ENCODE assay signal across 15 cellular contexts in the genomic region with DNA sequence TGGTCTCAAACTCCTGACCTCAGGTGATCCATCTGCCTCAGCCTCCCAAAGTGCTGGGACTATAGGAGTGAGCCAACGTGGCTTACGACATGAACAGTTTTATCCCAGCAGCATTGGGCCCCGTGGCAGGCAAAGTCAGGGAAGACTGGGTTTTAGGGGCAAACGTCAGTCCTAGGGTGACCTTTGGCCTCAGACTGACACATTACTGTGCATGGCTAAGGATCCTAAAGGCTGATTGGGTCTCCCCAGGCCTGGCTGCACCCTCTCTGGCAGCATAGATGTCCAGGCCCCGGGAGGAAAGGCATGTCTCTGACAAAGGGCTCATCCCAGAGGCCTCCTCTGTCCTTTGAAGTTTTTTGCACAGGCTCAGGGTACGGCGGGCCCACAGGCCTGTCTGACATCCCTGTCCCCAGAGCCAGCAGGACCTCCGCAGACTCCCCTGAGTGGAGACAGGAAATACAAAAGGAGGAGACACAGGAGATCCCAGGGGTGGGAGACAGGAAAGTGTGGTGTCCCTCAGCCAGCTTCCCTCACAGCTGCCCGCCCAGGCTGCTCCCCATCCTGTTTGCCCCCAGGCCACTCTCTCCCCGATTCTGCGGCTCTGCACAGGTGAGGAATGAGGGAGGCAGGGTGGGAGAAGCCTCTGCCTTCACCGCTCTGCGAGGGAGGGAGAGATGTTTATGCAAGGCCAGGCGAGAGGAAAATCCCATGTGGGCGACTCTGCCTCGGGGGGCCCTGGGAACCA. TPM values are rescaled to one million over a fixed set of nuclear protein-coding genes. Genes with fewer than 3 reads are reported as not detected.
DNase-seq lines count a peak whose midpoint lies in the region; ATAC-seq and TF ChIP-seq lines count a peak whose summit lies in the region.
"Had no signal": no experiment of that assay in that cellular context is flagged by ENCODE, and none has a peak within 500 bp of the region (broad histone marks: within the 10 kb centered on the region; RNA-seq: fewer than 3 reads in every experiment).

No MANE protein-coding gene starts in this region.

- no peaks in the 10 kb centered on the region for H3K79me2 ChIP-seq in mesendoderm (ENCODE audit: control insufficient read depth, insufficient read depth, low read length)

- peak overlapping the region; percentile 85 for H3K27ac Mint-ChIP-seq in activated naive CD4-positive, alpha-beta T cell treated with anti-CD3 and anti-CD28 coated beads for 36 hours
- peak overlapping the region; percentile 75 for H3K27ac Mint-ChIP-seq in activated naive CD8-positive, alpha-beta T cell treated with anti-CD3 and anti-CD28 coated beads, Interleukin-2, amount 50 U/mL, for 24 hours
- H3K27ac Mint-ChIP-seq: GM23338 had no signal

- H2BK5ac ChIP-seq in mesendoderm (ENCODE audit: low read length), result no peak overlapping the region

- no peak overlapping the region for H2AK5ac ChIP-seq in mesendoderm (ENCODE audit: low read length)

- TF ChIP-seq CTCF in transverse colon (IDR thresholded peaks at IDR 0.05), result no peak

- in situ Hi-C loops in transverse colon (cut with MboI; ENCODE audit: low pct_ligation_motif_present in 1 of 4, low pct_unique_long_range_greater_than_20kb in 1 of 4, low sequenced_read_pairs in 3 of 4), result no loop called here

- H3K9me3 Mint-ChIP-seq in activated naive CD4-positive, alpha-beta T cell treated with anti-CD3 and anti-CD28 coated beads for 36 hours, result peaks cover 3% of the 10 kb centered on the region
- H3K9me3 Mint-ChIP-seq in activated naive CD8-positive, alpha-beta T cell treated with anti-CD3 and anti-CD28 coated beads, Interleukin-2, amount 50 U/mL, for 24 hours, result no peaks in the 10 kb centered on the region

- no peak for TF ChIP-seq POLR2A in transverse colon (IDR thresholded peaks at IDR 0.05)

- no CpG with 5 or more reads among the region's 16 CpGs for WGBS in mesendoderm (ENCODE audit: extremely low coverage, insufficient coverage, low lambda C conversion rate)
- WGBS in transverse colon (ENCODE audit: low coverage in 1 of 2), 2 donors, result 60 to 77% methylated on average over 1 to 16 of the region's 16 CpGs

- no peaks in the 10 kb centered on the region for H3K9me3 ChIP-seq in transverse colon
- H3K9me3 ChIP-seq: neutrophil had no signal

- CTCF ChIA-PET in activated naive CD4-positive, alpha-beta T cell treated with anti-CD3 and anti-CD28 coated beads for 36 hours (lab: Charles Lee), result interaction anchor here (3.1 kb wide), 1 partner anchor 30 kb away, joined by 13 read pairs; no protein-coding TSS in a partner anchor

- H3K27me3 ChIP-seq in mesendoderm (ENCODE audit: insufficient read depth, low read length, poor library complexity) (no peaks in the 10 kb centered on the region), transverse colon (no peaks in the 10 kb centered on the region)
- H3K27me3 ChIP-seq: neutrophil had no signal

- peaks cover 22% of the 10 kb centered on the region for H3K36me3 Mint-ChIP-seq in activated naive CD4-positive, alpha-beta T cell treated with anti-CD3 and anti-CD28 coated beads for 36 hours (ENCODE audit: low read depth)
- peaks cover 20% of the 10 kb centered on the region for H3K36me3 Mint-ChIP-seq in activated naive CD8-positive, alpha-beta T cell treated with anti-CD3 and anti-CD28 coated beads, Interleukin-2, amount 50 U/mL, for 24 hours (ENCODE audit: low read depth)

- H3K36me3 ChIP-seq in mesendoderm (ENCODE audit: control insufficient read depth, insufficient read depth, low read length) (peaks cover 2% of the 10 kb centered on the region), transverse colon (no peaks in the 10 kb centered on the region)

- H3K4me2 ChIP-seq in mesendoderm (ENCODE audit: low read length), result no peak overlapping the region
- H3K4me2 ChIP-seq: GM23338 had no signal

- no peaks in the 10 kb centered on the region for H3K79me1 ChIP-seq in mesendoderm (ENCODE audit: low read length)

- intact Hi-C loops in activated naive CD4-positive, alpha-beta T cell treated with anti-CD3 and anti-CD28 coated beads for 36 hours (cut with micrococcal nuclease), result no loop called here
- intact Hi-C loops in transverse colon (cut with DNase I; ENCODE audit: low total_unique reads), result no loop called here

- no peak overlapping the region for H3K4ac ChIP-seq in mesendoderm (ENCODE audit: low read depth, low read length)

- no peak overlapping the region for H4K5ac ChIP-seq in mesendoderm (ENCODE audit: low read length)

- H2BK15ac ChIP-seq in mesendoderm (replicated peaks; ENCODE audit: low read depth), result no peak overlapping the region

- H3K4me1 Mint-ChIP-seq in activated naive CD4-positive, alpha-beta T cell treated with anti-CD3 and anti-CD28 coated beads for 36 hours (ENCODE audit: low read depth), result peaks cover 65% of the 10 kb centered on the region
- H3K4me1 Mint-ChIP-seq in activated naive CD8-positive, alpha-beta T cell treated with anti-CD3 and anti-CD28 coated beads, Interleukin-2, amount 50 U/mL, for 24 hours, result peaks cover 64% of the 10 kb centered on the region

- no peak overlapping the region for H3K4me3 Mint-ChIP-seq in activated naive CD4-positive, alpha-beta T cell treated with anti-CD3 and anti-CD28 coated beads for 36 hours
- no peak overlapping the region for H3K4me3 Mint-ChIP-seq in activated naive CD8-positive, alpha-beta T cell treated with anti-CD3 and anti-CD28 coated beads, Interleukin-2, amount 50 U/mL, for 24 hours
- H3K4me3 Mint-ChIP-seq: GM23338 had no signal

- H3K4me3 ChIP-seq in mesendoderm (ENCODE audit: low read length) (no peak overlapping the region), transverse colon (no peak overlapping the region)
- H3K4me3 ChIP-seq: GM23338 had no signal

- peak overlapping the region; percentile 33 for H3K27ac ChIP-seq in mesendoderm (ENCODE audit: low read depth, low read length)
- H3K27ac ChIP-seq in transverse colon, result peak overlapping the region; percentile 27 to 46 (median 37)
- H3K27ac ChIP-seq: neutrophil had no signal

- H3K23ac ChIP-seq in mesendoderm (ENCODE audit: low read length), result no peak overlapping the region

- H4K8ac ChIP-seq in mesendoderm (ENCODE audit: low read depth, low read length), result no peak overlapping the region

- H3K27me3 Mint-ChIP-seq in activated naive CD4-positive, alpha-beta T cell treated with anti-CD3 and anti-CD28 coated beads for 36 hours (ENCODE audit: low read depth), result no peaks in the 10 kb centered on the region
- H3K27me3 Mint-ChIP-seq in activated naive CD8-positive, alpha-beta T cell treated with anti-CD3 and anti-CD28 coated beads, Interleukin-2, amount 50 U/mL, for 24 hours, result no peaks in the 10 kb centered on the region

- H3K56ac ChIP-seq in mesendoderm (ENCODE audit: low read length), result no peak overlapping the region

- H3K4me1 ChIP-seq in mesendoderm (ENCODE audit: control insufficient read depth, low read depth, low read length), result peaks cover 2% of the 10 kb centered on the region
- peaks cover 19 to 43% (median 21%) of the 10 kb centered on the region in 4 donors for H3K4me1 ChIP-seq in transverse colon

- no peak for TF ChIP-seq EP300 in transverse colon (IDR thresholded peaks at IDR 0.05; ENCODE audit: low read depth)

- no peak overlapping the region for H3K18ac ChIP-seq in mesendoderm (ENCODE audit: low read length)

- no peak overlapping the region for H2BK120ac ChIP-seq in mesendoderm (ENCODE audit: low read depth, low read length)

- DNase-seq in activated naive CD4-positive, alpha-beta T cell treated with anti-CD3 and anti-CD28 coated beads for 36 hours, result no peak
- no peak for DNase-seq in activated naive CD4-positive, alpha-beta T cell treated with Interleukin-2 at 50 U/mL for 16 hours
- no peak for DNase-seq in activated naive CD8-positive, alpha-beta T cell treated with anti-CD3 and anti-CD28 coated beads, Interleukin-2, amount 50 U/mL, for 24 hours
- DNase-seq in mesendoderm (no peak), transverse colon (no peak), EL (no peak), NCI-H226 (no peak)
- no peak for DNase-seq in stimulated activated CD4-positive, alpha-beta T cell treated with anti-CD3 and anti-CD28 coated beads, Interleukin-1b, Interleukin-23, amount 100 ng/mL, for 48 hours
- DNase-seq: activated CD8-positive, alpha-beta memory T cell treated with anti-CD3 and anti-CD28 coated beads, Interleukin-2, amount 50 U/mL, for 4 hours; DMS79; NCI-H2171; stimulated activated CD4-positive, alpha-beta T cell treated with anti-CD3 and anti-CD28 coated beads, Interleukin-12 subunit alpha, Interleukin-12 subunit beta, amount 100 ng/mL, for 4 hours; T-helper 9 cell had no signal

- no peak for ATAC-seq in activated naive CD8-positive, alpha-beta T cell treated with anti-CD3 and anti-CD28 coated beads, Interleukin-2, amount 50 U/mL, for 24 hours
- ATAC-seq: GM23338 had no signal

- H3K9ac ChIP-seq in mesendoderm (ENCODE audit: low read length), result no peak overlapping the region

RNA-seq across cellular contexts. Expression of gene MTSS2, which starts 54.5 kb away (rescaled TPM):
- 1 to 10 TPM; 2.0 TPM for total RNA-seq in activated naive CD4-positive, alpha-beta T cell treated with anti-CD3 and anti-CD28 coated beads for 36 hours
- polyA plus RNA-seq in mesendoderm (2013, experiment 1 of 2), result 43.1 TPM
- 46.9 TPM for polyA plus RNA-seq in mesendoderm (2013, experiment 2 of 2)
- 100 to 1,000 TPM in 1 of 4 donors, 10 to 100 TPM in 3; 13.9 to 149 (median 33.8) TPM for total RNA-seq in transverse colon

Comparison
In these comparisons a context has a peak if more than half of its experiments do, and no peak if none do; other contexts are left out.
1. RNA of gene MTSS2, which starts 54.5 kb away (total RNA-seq): 13.9 to 149 TPM in transverse colon; 2.0 TPM in activated naive CD4-positive, alpha-beta T cell treated with anti-CD3 and anti-CD28 coated beads for 36 hours; every median in the first group is over 4 times any median in the second.